1 cellular context compared by ENCODE assay signal in the genomic region with DNA sequence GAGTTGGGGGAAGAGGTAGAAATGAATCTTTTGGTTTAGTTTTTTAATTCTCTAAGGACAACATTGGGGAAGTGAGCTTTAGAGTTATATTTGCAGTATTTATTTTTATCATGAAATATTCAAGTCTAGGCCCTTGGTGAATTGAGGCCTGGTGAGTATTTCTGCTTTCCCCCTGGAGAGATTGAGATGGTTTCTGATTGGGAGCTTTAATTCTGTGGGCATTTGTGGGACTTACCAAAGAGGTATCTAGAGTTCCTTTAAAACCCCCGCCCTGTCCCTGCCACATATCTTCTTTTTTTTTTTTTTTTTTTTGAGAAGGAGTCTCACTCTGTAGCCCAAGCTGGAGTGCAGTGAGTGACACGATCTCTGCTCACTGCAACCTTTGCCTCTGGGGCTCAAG.
TF ChIP-seq lines count a peak whose summit lies in the region.

No MANE protein-coding gene starts in this region.

TF ChIP-seq in WTC11, 78 proteins besides CTCF, POLR2A, EP300 and RAD21 (continued from another document):
- TF ChIP-seq, protein P1, sequence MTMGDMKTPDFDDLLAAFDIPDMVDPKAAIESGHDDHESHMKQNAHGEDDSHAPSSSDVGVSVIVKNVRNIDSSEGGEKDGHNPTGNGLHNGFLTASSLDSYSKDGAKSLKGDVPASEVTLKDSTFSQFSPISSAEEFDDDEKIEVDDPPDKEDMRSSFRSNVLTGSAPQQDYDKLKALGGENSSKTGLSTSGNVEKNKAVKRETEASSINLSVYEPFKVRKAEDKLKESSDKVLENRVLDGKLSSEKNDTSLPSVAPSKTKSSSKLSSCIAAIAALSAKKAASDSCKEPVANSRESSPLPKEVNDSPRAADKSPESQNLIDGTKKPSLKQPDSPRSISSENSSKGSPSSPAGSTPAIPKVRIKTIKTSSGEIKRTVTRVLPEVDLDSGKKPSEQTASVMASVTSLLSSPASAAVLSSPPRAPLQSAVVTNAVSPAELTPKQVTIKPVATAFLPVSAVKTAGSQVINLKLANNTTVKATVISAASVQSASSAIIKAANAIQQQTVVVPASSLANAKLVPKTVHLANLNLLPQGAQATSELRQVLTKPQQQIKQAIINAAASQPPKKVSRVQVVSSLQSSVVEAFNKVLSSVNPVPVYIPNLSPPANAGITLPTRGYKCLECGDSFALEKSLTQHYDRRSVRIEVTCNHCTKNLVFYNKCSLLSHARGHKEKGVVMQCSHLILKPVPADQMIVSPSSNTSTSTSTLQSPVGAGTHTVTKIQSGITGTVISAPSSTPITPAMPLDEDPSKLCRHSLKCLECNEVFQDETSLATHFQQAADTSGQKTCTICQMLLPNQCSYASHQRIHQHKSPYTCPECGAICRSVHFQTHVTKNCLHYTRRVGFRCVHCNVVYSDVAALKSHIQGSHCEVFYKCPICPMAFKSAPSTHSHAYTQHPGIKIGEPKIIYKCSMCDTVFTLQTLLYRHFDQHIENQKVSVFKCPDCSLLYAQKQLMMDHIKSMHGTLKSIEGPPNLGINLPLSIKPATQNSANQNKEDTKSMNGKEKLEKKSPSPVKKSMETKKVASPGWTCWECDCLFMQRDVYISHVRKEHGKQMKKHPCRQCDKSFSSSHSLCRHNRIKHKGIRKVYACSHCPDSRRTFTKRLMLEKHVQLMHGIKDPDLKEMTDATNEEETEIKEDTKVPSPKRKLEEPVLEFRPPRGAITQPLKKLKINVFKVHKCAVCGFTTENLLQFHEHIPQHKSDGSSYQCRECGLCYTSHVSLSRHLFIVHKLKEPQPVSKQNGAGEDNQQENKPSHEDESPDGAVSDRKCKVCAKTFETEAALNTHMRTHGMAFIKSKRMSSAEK (CRISPR knock-in tag; IDR thresholded peaks at IDR 0.05; ENCODE audit: borderline replicate concordance) = no peak
- TF ChIP-seq, protein P2, sequence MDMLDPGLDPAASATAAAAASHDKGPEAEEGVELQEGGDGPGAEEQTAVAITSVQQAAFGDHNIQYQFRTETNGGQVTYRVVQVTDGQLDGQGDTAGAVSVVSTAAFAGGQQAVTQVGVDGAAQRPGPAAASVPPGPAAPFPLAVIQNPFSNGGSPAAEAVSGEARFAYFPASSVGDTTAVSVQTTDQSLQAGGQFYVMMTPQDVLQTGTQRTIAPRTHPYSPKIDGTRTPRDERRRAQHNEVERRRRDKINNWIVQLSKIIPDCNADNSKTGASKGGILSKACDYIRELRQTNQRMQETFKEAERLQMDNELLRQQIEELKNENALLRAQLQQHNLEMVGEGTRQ (CRISPR knock-in tag; IDR thresholded peaks at IDR 0.05) = no peak
- no peak for TF ChIP-seq NR3C1 (CRISPR knock-in tag; conservative IDR thresholded peaks at IDR 0.05; ENCODE audit: low read depth)
- TF ChIP-seq ZNF263 (CRISPR knock-in tag; IDR thresholded peaks at IDR 0.05; ENCODE audit: low read depth) = no peak
- no peak for TF ChIP-seq ZNF138 (CRISPR knock-in tag; conservative IDR thresholded peaks at IDR 0.05)
- TF ChIP-seq, protein P3, sequence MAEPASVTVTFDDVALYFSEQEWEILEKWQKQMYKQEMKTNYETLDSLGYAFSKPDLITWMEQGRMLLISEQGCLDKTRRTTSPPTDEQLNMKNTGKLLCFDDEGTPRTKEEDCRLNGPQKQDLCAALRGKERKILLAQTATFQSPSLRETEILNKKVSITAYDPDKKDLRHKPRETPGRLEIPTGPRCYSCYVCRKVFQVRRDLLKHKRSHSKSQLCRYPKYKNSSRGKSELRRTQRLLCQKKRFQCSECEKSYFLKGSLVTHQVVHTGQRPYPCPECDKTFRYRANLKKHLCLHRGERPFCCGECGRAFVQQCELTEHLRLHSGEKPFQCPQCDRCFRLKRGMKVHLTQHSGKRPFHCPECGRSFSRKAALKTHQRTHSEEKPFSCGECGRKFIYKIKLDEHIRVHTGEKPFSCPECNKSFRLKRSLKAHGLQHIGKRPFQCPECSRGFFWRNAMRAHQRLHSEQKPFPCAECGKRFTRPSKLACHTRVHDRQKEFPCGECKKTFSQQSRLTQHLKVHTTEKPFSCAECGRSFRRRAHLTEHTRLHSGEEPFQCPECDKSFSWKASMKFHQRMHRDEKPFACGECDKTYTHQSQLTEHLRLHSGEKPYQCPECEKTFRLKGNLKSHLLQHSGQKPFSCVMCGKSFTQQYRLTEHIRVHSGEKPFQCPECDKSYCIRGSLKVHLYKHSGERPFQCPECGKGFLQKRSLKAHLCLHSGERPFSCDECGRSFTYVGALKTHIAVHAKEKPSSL (CRISPR knock-in tag; conservative IDR thresholded peaks at IDR 0.05) = no peak
- TF ChIP-seq GTF2I (CRISPR knock-in tag; conservative IDR thresholded peaks at IDR 0.05) = no peak
- TF ChIP-seq ZNF121 (CRISPR knock-in tag; IDR thresholded peaks at IDR 0.05) = no peak
- no peak for TF ChIP-seq HMGA2 (CRISPR knock-in tag; IDR thresholded peaks at IDR 0.05)
- TF ChIP-seq ZSCAN18 (CRISPR knock-in tag; IDR thresholded peaks at IDR 0.05) = no peak
